Comparison of ENCODE assay signal across 10 cellular contexts in the genomic region with DNA sequence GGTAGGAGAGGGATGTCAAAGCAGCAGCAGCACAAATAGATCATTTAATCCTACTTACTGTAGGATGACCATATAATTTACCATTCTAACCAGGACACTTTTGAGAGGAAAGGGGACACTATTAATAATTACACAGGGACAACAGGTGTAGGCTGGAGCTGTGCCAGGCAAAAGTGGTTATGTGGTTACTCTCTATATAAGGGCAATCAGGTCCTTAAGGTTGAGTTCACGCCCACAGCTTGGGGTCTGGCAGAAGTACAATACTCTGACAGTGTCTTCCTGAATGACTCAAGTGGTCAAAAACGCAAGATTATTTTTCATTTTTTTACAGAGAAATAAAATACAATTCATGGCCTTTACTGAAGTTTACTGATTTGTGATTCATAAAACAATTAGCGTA. TPM values are rescaled to one million over a fixed set of nuclear protein-coding genes. Genes with fewer than 3 reads are reported as not detected.
A peak's percentile ranks its signal among the peaks of the same experiment; 100 is the strongest.
DNase-seq lines count a peak whose midpoint lies in the region; ATAC-seq and TF ChIP-seq lines count a peak whose summit lies in the region.
"Had no signal": no experiment of that assay in that cellular context is flagged by ENCODE, and none has a peak within 500 bp of the region (broad histone marks: within the 10 kb centered on the region; RNA-seq: fewer than 3 reads in every experiment).

No MANE protein-coding gene starts in this region.

- H3K27ac ChIP-seq in GM23248 (no peak overlapping the region), brain microvascular endothelial cell (no peak overlapping the region)
- H3K27ac ChIP-seq: cardiac muscle cell had no signal

- no peaks in the 10 kb centered on the region for H3K9me3 ChIP-seq in GM23248 (ENCODE audit: low read depth)

- peaks cover 70% of the 10 kb centered on the region for H3K79me2 ChIP-seq in GM23248 (ENCODE audit: insufficient read depth)

- no peak overlapping the region for H3K9ac ChIP-seq in GM23248

- H3K4me1 ChIP-seq in GM23248 (ENCODE audit: insufficient read depth), result peaks cover 24% of the 10 kb centered on the region

- no peaks in the 10 kb centered on the region for H3K27me3 ChIP-seq in GM23248 (replicated peaks; ENCODE audit: insufficient read depth)
- no peaks in the 10 kb centered on the region for H3K27me3 ChIP-seq in brain microvascular endothelial cell (replicated peaks)
- H3K27me3 ChIP-seq: cardiac muscle cell had no signal

- DNase-seq in COR-L47 (lab: John Stamatoyannopoulos, UW) (peak; percentile 64), GM23248 (peak; percentile 61), NCI-H748 (lab: John Stamatoyannopoulos, UW; ENCODE audit: unreplicated experiment) (peak; percentile 88), brain microvascular endothelial cell (peak; percentile 73), occipital lobe (lab: John Stamatoyannopoulos, UW) (no peak)
- peak; percentile 61 for DNase-seq in stimulated activated CD4-positive, alpha-beta T cell treated with anti-CD3 and anti-CD28 coated beads, Interleukin-15, amount 100 ng/mL, for 24 hours

- TF ChIP-seq CTCF in brain microvascular endothelial cell (IDR thresholded peaks at IDR 0.05; ENCODE audit: low read depth, low read length, missing control alignments), result no peak

- H3K9me2 ChIP-seq in GM23248 (ENCODE audit: insufficient read depth), result no peaks in the 10 kb centered on the region

- H4K20me1 ChIP-seq in GM23248 (ENCODE audit: insufficient read depth), result 0 out of 2 replicates have a peak, but pooled peaks cover 3% of the 10 kb centered on the region

- H3K36me3 ChIP-seq in GM23248 (ENCODE audit: low read depth) (no peaks in the 10 kb centered on the region), brain microvascular endothelial cell (replicated peaks) (no peaks in the 10 kb centered on the region)
- H3K36me3 ChIP-seq: cardiac muscle cell had no signal

- in situ Hi-C loops in GM23248 (cut with MboI) (no loop called here), brain microvascular endothelial cell (cut with HindIII; ENCODE audit: low pct_ligation_motif_present, low sequenced_read_pairs) (no loop called here)

- H3K4me2 ChIP-seq in GM23248 (ENCODE audit: unreplicated experiment), result peak overlapping the region; percentile 41

- no peak for ATAC-seq in HG02973 (IDR thresholded peaks at IDR 0.05; ENCODE audit: unreplicated experiment)
- ATAC-seq in HG03457 (IDR thresholded peaks at IDR 0.05; ENCODE audit: unreplicated experiment), result no peak
- ATAC-seq: HCT116 had no signal

- no peak overlapping the region for H2AFZ ChIP-seq in GM23248

- 64 to 67% methylated on average over 3 of the region's 3 CpGs for whole genome bisulfite sequencing in GM23248 (ENCODE audit: low coverage in 1 of 2, low lambda C conversion rate in 2 of 2, missing lambda C conversion rate in 2 of 2), 2 experiments

- H3K4me3 ChIP-seq in GM23248 (no peak overlapping the region), brain microvascular endothelial cell (ENCODE audit: low read depth, low read length) (no peak overlapping the region)
- H3K4me3 ChIP-seq: cardiac muscle cell had no signal

- H3F3A ChIP-seq in GM23248 (ENCODE audit: insufficient read depth), result peaks cover 7% of the 10 kb centered on the region

RNA-seq across cellular contexts. Expression of a gene that starts 2.8 kb away (rescaled TPM):
- 38.6 and 42.6 TPM in 2 replicates for total RNA-seq in GM23248 (2014; rRNA removed; shearing (Covaris generic))
- polyA plus RNA-seq in GM23248 (2016; fragmentation: Nextera tagmentation; extraction: Ambion mirVana), result 28.7 and 31.5 TPM in 2 replicates
- 150 TPM for total RNA-seq in occipital lobe

RNA-seq across cellular contexts. Expression of a gene that starts 3.2 kb away (rescaled TPM):
- total RNA-seq in GM23248 (2014; rRNA removed; shearing (Covaris generic)), result 3.1 and 7.5 TPM in 2 replicates
- 5.5 and 6.9 TPM in 2 replicates for polyA plus RNA-seq in GM23248 (2016; fragmentation: Nextera tagmentation; extraction: Ambion mirVana)
- 6.7 TPM for total RNA-seq in occipital lobe
